1 cellular context compared by ENCODE assay signal in the genomic region with DNA sequence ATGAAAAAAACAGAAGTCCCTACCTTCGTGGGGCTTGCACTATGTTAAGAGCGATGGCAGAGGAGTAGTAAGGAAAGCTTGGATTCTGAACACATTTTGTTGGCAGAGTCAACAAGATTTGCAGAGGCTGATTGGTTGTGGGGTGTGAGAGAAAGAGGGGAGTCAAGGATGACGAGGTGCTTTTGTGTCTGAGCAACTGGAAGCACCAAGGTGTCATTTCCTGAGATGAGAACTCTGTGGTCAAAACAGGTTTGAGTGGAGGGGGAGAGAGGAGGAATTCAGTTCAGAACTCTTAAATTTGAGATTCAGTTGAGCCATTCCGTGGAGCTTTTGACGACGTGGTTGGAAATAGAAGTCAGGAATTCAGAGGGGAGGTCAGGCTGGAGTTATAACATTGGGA.
TF ChIP-seq lines count a peak whose summit lies in the region.

No MANE protein-coding gene starts in this region.

TF ChIP-seq in GM12878, 131 proteins besides CTCF, POLR2A, EP300 and RAD21:
- TF ChIP-seq RAD51 (IDR thresholded peaks at IDR 0.05) (no peak), RUNX3 (IDR thresholded peaks at IDR 0.05; ENCODE audit: low read length) (peak; percentile 43), SREBF1 (IDR thresholded peaks at IDR 0.05; ENCODE audit: low read length) (no peak), MXI1 (IDR thresholded peaks at IDR 0.05; ENCODE audit: low read depth, low read length) (no peak)
